Comparison of ENCODE assay signal across 1 cellular context in genomic region chr19:18939163-18939562, GRCh38.
TF ChIP-seq lines count a peak whose summit lies in the region.

No MANE protein-coding gene starts in this region.

TF ChIP-seq in IMR-90, 13 proteins besides CTCF, POLR2A, EP300 and RAD21:
- TF ChIP-seq RFX5 (IDR thresholded peaks at IDR 0.05; ENCODE audit: low read depth, low read length) (no peak), RCOR1 (IDR thresholded peaks at IDR 0.05; ENCODE audit: insufficient replicate concordance, low read length) (no peak), MAZ (IDR thresholded peaks at IDR 0.05; ENCODE audit: borderline replicate concordance, low read depth, low read length) (no peak), MAFK (IDR thresholded peaks at IDR 0.05; ENCODE audit: low read depth, low read length) (no peak), CEBPB (IDR thresholded peaks at IDR 0.05; ENCODE audit: low read depth, low read length) (no peak), BHLHE40 (IDR thresholded peaks at IDR 0.05; ENCODE audit: low read depth, low read length) (no peak), USF2 (IDR thresholded peaks at IDR 0.05; ENCODE audit: low read depth, low read length) (no peak), NFE2L2 (IDR thresholded peaks at IDR 0.05; ENCODE audit: low read depth, low read length) (no peak)
